ENCODE assay signal across 12 cellular contexts in the genomic region with DNA sequence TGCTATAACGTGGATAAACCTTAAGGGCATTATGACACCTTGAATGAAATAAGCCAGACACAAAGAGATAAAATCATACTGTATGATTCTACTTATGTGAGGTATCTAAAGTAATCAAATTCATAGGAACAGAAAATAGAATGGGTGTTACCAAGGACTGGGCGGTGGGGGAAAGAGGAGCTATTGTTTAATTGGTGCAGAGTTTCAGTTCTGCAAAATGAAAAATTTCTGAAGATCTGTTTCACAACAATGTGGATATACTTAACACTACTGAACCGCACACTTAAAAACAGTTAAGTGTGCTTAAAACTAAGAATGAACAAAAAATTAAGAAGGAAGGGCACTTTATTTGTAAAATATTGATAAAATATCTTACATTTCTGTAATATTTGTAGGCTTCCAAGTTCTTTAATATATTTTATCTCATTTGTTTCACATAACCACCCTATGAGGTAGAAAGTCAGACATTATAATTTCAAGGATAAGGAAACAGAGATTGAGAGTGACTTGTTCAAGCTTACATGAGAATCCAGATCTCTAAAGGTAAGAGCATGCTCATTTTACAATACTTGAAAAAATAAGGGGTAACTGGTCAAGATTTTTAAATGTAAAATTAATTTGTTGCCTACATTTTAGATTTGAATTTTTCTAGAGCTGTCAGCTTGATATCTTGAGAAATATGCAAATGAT. TPM values are rescaled to one million over a fixed set of nuclear protein-coding genes. Genes with fewer than 3 reads are reported as not detected.
DNase-seq lines count a peak whose midpoint lies in the region; ATAC-seq and TF ChIP-seq lines count a peak whose summit lies in the region.
"Had no signal": no experiment of that assay in that cellular context is flagged by ENCODE, and none has a peak within 500 bp of the region (broad histone marks: within the 10 kb centered on the region; RNA-seq: fewer than 3 reads in every experiment).

No MANE protein-coding gene starts in this region.

- H3K4me3 ChIP-seq in lower lobe of right lung = no peak overlapping the region
- H3K4me3 ChIP-seq: stomach had no signal

- no peaks in the 10 kb centered on the region for H3K27me3 ChIP-seq in lower lobe of right lung (ENCODE audit: low read depth)
- H3K27me3 ChIP-seq: stomach had no signal

- no peaks in the 10 kb centered on the region for H3K9me3 ChIP-seq in lower lobe of right lung
- H3K9me3 ChIP-seq: stomach had no signal

- ATAC-seq in GM19023 (IDR thresholded peaks at IDR 0.05; ENCODE audit: unreplicated experiment) = peak; percentile 94
- ATAC-seq in HG02623 (IDR thresholded peaks at IDR 0.05; ENCODE audit: unreplicated experiment) = peak; percentile 96
- peak; percentile 90 for ATAC-seq in HG03520 (IDR thresholded peaks at IDR 0.05; ENCODE audit: unreplicated experiment)
- ATAC-seq in lower lobe of right lung = peak; percentile 35 to 59

- peaks cover 17% of the 10 kb centered on the region for H3K4me1 ChIP-seq in lower lobe of right lung
- H3K4me1 ChIP-seq: stomach had no signal

- intact Hi-C loops in lower lobe of right lung (cut with DNase I) = no loop called here

- TF ChIP-seq CTCF in lower lobe of right lung (IDR thresholded peaks at IDR 0.05) = no peak

- DNase-seq in lower lobe of right lung = no peak
- DNase-seq in epidermal melanocyte (ENCODE audit: insufficient read length, low spot score) = no peak
- DNase-seq in T1000 (lab: John Stamatoyannopoulos, UW) = no peak
- DNase-seq in OCI-M2 (lab: John Stamatoyannopoulos, UW; ENCODE audit: unreplicated experiment) = no peak
- no peak for DNase-seq in NCI-H128 (lab: John Stamatoyannopoulos, UW; ENCODE audit: unreplicated experiment)
- DNase-seq: activated T-cell treated with anti-CD3 and anti-CD28 coated beads, Interleukin-2, amount 50 U/mL, for 24 hours; cerebellar nuclear complex; DND-41; stomach had no signal

- peaks cover 95% of the 10 kb centered on the region for H3K36me3 ChIP-seq in lower lobe of right lung

- H3K27ac ChIP-seq in lower lobe of right lung = peak overlapping the region; percentile 0
- H3K27ac ChIP-seq: stomach had no signal

RNA-seq across cellular contexts. Expression of gene LTA4H, which starts 14.9 kb away (rescaled TPM):
- total RNA-seq in lower lobe of right lung = 567 TPM

RNA-seq across cellular contexts. Expression of gene HAL, which starts 24.3 kb away (rescaled TPM):
- total RNA-seq in lower lobe of right lung = 7.3 TPM
